In the genomic region with DNA sequence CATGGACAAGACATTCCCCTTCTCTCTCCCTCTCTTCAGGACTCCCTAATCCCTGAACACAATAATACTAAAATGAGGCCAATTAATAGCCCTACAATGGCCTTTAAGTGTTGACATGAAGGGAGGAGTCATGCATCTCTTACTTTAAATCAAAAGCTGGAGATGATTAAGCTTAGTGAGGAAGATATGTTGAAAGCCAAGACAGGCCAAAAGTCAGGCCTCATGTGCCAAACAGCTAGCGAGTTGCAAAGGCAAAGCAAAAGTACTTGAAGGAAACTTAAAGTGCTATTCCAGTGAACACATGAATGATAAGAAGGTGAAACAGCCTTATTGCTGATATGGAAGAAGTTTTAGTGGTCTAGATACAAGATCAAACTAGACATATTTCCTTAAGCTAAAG, we compare ENCODE assay signal across 26 cellular contexts. TPM values are rescaled to one million over a fixed set of nuclear protein-coding genes. Genes with fewer than 3 reads are reported as not detected.
"Had no signal": no experiment of that assay in that cellular context is flagged by ENCODE, and none has a peak within 500 bp of the region (broad histone marks: within the 10 kb centered on the region; RNA-seq: fewer than 3 reads in every experiment).

No MANE protein-coding gene starts in this region.

- DNase-seq: activated CD4-positive, alpha-beta T cell treated with anti-CD3 and anti-CD28 coated beads, Interleukin-2, amount 50 U/mL, for 4 hours; activated CD8-positive, alpha-beta memory T cell treated with anti-CD3 and anti-CD28 coated beads for 24 hours; activated CD8-positive, alpha-beta memory T cell treated with anti-CD3 and anti-CD28 coated beads, Interleukin-2, amount 50 U/mL, for 4 hours; activated naive CD4-positive, alpha-beta T cell; activated T-cell treated with anti-CD3 and anti-CD28 coated beads, Interleukin-2, amount 50 U/mL, for 4 hours; amygdala; heart right ventricle; naive B cell; nucleus accumbens; posterior cingulate gyrus; stimulated activated CD4-positive, alpha-beta T cell treated with anti-CD3 and anti-CD28 coated beads, Interleukin-4, amount 100 ng/mL, for 24 hours; stimulated activated naive CD4-positive, alpha-beta T cell treated with Interleukin-2 at 50 U/mL for 16 hours; substantia nigra; T-helper 1 cell; upper lobe of right lung had no signal

- H3K9me3 ChIP-seq: heart right ventricle, thyroid gland, upper lobe of right lung had no signal

- H3K4me3 Mint-ChIP-seq: activated naive CD8-positive, alpha-beta T cell; activated T-cell treated with anti-CD3 and anti-CD28 coated beads, Interleukin-2, amount 50 U/mL, for 4 hours; naive B cell had no signal

- H3K27ac Mint-ChIP-seq: activated naive CD8-positive, alpha-beta T cell; activated T-helper 2 cell treated with anti-CD3 and anti-CD28 coated beads, Interferon-gamma antibody, Interleukin-2, Interleukin-4, amounts not matched to agents 10 μg/mL and 5 μg/mL and 100 μg/mL, durations not matched to agents 14 hours and 24 hours and 36 hours; naive B cell had no signal

- H3K36me3 Mint-ChIP-seq: activated naive CD8-positive, alpha-beta T cell; naive B cell had no signal

- H3K9me3 Mint-ChIP-seq: activated T-cell treated with anti-CD3 and anti-CD28 coated beads, Interleukin-2, amount 50 U/mL, for 4 hours; activated T-helper 2 cell treated with anti-CD3 and anti-CD28 coated beads, Interferon-gamma antibody, Interleukin-2, Interleukin-4, amounts not matched to agents 10 μg/mL and 5 μg/mL and 100 μg/mL, durations not matched to agents 14 hours and 24 hours and 36 hours; naive B cell had no signal

- H3K27me3 ChIP-seq: heart right ventricle, thyroid gland, upper lobe of right lung had no signal

- H3K27ac ChIP-seq: coronary artery, heart right ventricle, thyroid gland, upper lobe of right lung had no signal

- H3K27me3 Mint-ChIP-seq: activated naive CD8-positive, alpha-beta T cell had no signal

- H3K4me1 Mint-ChIP-seq: naive B cell had no signal

- H3K4me1 ChIP-seq: heart right ventricle, thyroid gland, upper lobe of right lung had no signal

- H3K36me3 ChIP-seq: heart right ventricle, thyroid gland, upper lobe of right lung had no signal

- H3K4me3 ChIP-seq: coronary artery, heart right ventricle, lung, thyroid gland, upper lobe of right lung had no signal

RNA-seq across cellular contexts. Expression of a gene that starts 57.4 kb away (rescaled TPM):
- total RNA-seq: activated T-cell treated with anti-CD3 and anti-CD28 coated beads, Interleukin-2, amount 50 U/mL, for 4 hours; activated T-helper 2 cell treated with anti-CD3 and anti-CD28 coated beads, Interferon-gamma antibody, Interleukin-2, Interleukin-4, amounts not matched to agents 10 μg/mL and 5 μg/mL and 100 μg/mL, durations not matched to agents 14 hours and 24 hours and 36 hours; bronchial epithelial cell; fibroblast of lung; kidney epithelial cell; mucosa of gallbladder; renal cortical epithelial cell; upper lobe of right lung had no signal
- polyA plus RNA-seq: fibroblast of lung, heart right ventricle, neural cell had no signal
